Comparison of ENCODE assay signal across 9 cellular contexts in genomic region chr20:330233-331149, GRCh38. TPM values are rescaled to one million over a fixed set of nuclear protein-coding genes. Genes with fewer than 3 reads are reported as not detected.
DNase-seq lines count a peak whose midpoint lies in the region; ATAC-seq and TF ChIP-seq lines count a peak whose summit lies in the region.
"Had no signal": no experiment of that assay in that cellular context is flagged by ENCODE, and none has a peak within 500 bp of the region (broad histone marks: within the 10 kb centered on the region; RNA-seq: fewer than 3 reads in every experiment).

No MANE protein-coding gene starts in this region.

- RAD21 ChIA-PET in HCT116 (lab: Charles Lee; ENCODE audit: low non-redundant PET in 1 of 2, low total read pairs in 2 of 2, uncharacterized antibody in 2 of 2, unreplicated experiment in 2 of 2), result interaction anchor here (0.6 to 0.7 kb wide), 2 partner anchors 17 to 66 kb away, joined by 3 to 5 read pairs; no protein-coding TSS in a partner anchor

- TF ChIP-seq CTCF in HCT116 (IDR thresholded peaks at IDR 0.05 in 2 of 3, conservative IDR thresholded peaks at IDR 0.05 in 1 of 3; ENCODE audit: borderline replicate concordance in 1 of 3, insufficient read depth in 1 of 3, low read depth in 2 of 3, low read length in 2 of 3) (peak in 2 of 3 experiments; percentile 86 to 89; a peak in 4 of 6 replicates), activated B cell treated with CpG ODN at 0.5 μM for 24 hours (IDR thresholded peaks at IDR 0.05) (peak; percentile 15), chondrocyte (IDR thresholded peaks at IDR 0.05) (peak; percentile 93), left lung (IDR thresholded peaks at IDR 0.05) (peak; percentile 82 to 84)

- peak overlapping the region; percentile 7; the same call in 1 of the 2 replicates for H3K4me2 ChIP-seq in HCT116 (ENCODE audit: low read length)

- CTCF ChIA-PET in HCT116 (lab: Charles Lee) (interaction anchor here (0.6 to 1.6 kb wide), 12 partner anchors 9 to 438 kb away, joined by 3 to 5 read pairs (median 4); partner anchors contain the start of gene SLC52A3), activated B cell treated with CpG ODN at 0.5 μM for 24 hours (lab: Charles Lee) (interaction anchor here (0.8 to 3.5 kb wide), 20 partner anchors 11 to 125 kb away, joined by 3 to 24 read pairs (median 3); partner anchors contain the start of genes NRSN2 and ZCCHC3)

- no peak overlapping the region for H3K4me3 ChIP-seq in HCT116 (replicated peaks in 1 of 2; ENCODE audit: low read depth in 1 of 2, low read length in 2 of 2)
- H3K4me3 ChIP-seq in left lung, result no peak overlapping the region

- TF ChIP-seq RAD21 in HCT116 (IDR thresholded peaks at IDR 0.05; ENCODE audit: low read depth), result no peak

- H3K9me3 Mint-ChIP-seq in activated B cell treated with CpG ODN at 0.5 μM for 24 hours, result no peaks in the 10 kb centered on the region
- H3K9me3 Mint-ChIP-seq in chondrocyte (ENCODE audit: low read depth), result no peaks in the 10 kb centered on the region
- H3K9me3 Mint-ChIP-seq: T-helper 1 cell treated with Interleukin-12 subunit alpha and Interleukin-12 subunit beta and Interleukin-4 antibody, amounts not matched to agents 30 μg/mL and 1 μg/mL, for 36 hours had no signal

- H3K27me3 ChIP-seq in HCT116 (ENCODE audit: insufficient read depth, low read length) (no peaks in the 10 kb centered on the region), left lung (peaks cover 0 to 20% of the 10 kb centered on the region in 2 donors)

- H3K27ac Mint-ChIP-seq in activated B cell treated with CpG ODN at 0.5 μM for 24 hours (peak overlapping the region; percentile 61), chondrocyte (ENCODE audit: unreplicated experiment) (peak overlapping the region; percentile 51)
- H3K27ac Mint-ChIP-seq: T-helper 1 cell treated with Interleukin-12 subunit alpha and Interleukin-12 subunit beta and Interleukin-4 antibody, amounts not matched to agents 30 μg/mL and 1 μg/mL, for 36 hours had no signal

- H3K4me3 Mint-ChIP-seq in activated B cell treated with CpG ODN at 0.5 μM for 24 hours (peak overlapping the region; percentile 19), chondrocyte (ENCODE audit: unreplicated experiment) (no peak overlapping the region)
- H3K4me3 Mint-ChIP-seq: T-helper 1 cell treated with Interleukin-12 subunit alpha and Interleukin-12 subunit beta and Interleukin-4 antibody, amounts not matched to agents 30 μg/mL and 1 μg/mL, for 36 hours had no signal

- H3K79me2 ChIP-seq in HCT116 (ENCODE audit: insufficient read depth, low read length), result peaks cover 34% of the 10 kb centered on the region

- ATAC-seq in HCT116, result peak; percentile 41
- ATAC-seq in activated B cell treated with CpG ODN at 0.5 μM for 24 hours (ENCODE audit: low read depth), result peak; percentile 51
- peak; percentile 33 for ATAC-seq in left lung
- no peak for ATAC-seq in HG03108 (IDR thresholded peaks at IDR 0.05; ENCODE audit: unreplicated experiment)

- no peaks in the 10 kb centered on the region for H4K20me1 ChIP-seq in HCT116 (ENCODE audit: insufficient read depth)

- 0 out of 4 replicates have a peak, but pooled peaks cover 0 to 3% of the 10 kb centered on the region in 2 experiments for H3K36me3 ChIP-seq in HCT116 (ENCODE audit: control insufficient read depth in 1 of 2, insufficient read depth in 2 of 2, low read length in 2 of 2)
- no peaks in the 10 kb centered on the region for H3K36me3 ChIP-seq in left lung

- no peak overlapping the region for H3K9ac ChIP-seq in HCT116 (ENCODE audit: low read length)

- intact Hi-C loops in HCT116 (cut with micrococcal nuclease), result no loop called here
- intact Hi-C loops in activated B cell treated with CpG ODN at 0.5 μM for 24 hours (cut with micrococcal nuclease), result loop anchor here (1.0 kb wide), 2 partner anchors 63 to 121 kb away; no protein-coding TSS in a partner anchor
- intact Hi-C loops in left lung (cut with DNase I), result no loop called here

- DNase-seq in COR-L47 (lab: John Stamatoyannopoulos, UW) (peak; percentile 42), HCT116 (ENCODE audit: low read depth, low spot score) (no peak), NCI-H226 (peak; percentile 2), activated B cell treated with CpG ODN at 0.5 μM for 24 hours (peak; percentile 34), chondrocyte (ENCODE audit: low spot score) (no peak), left lung (no peak)
- peak; percentile 40 to 46 for DNase-seq in stimulated activated CD8-positive, alpha-beta memory T cell treated with anti-CD3 and anti-CD28 coated beads, Interleukin-7, amount 100 ng/mL, for 4 hours (ENCODE audit: low read depth in 2 of 2)

- H3K27me3 Mint-ChIP-seq in activated B cell treated with CpG ODN at 0.5 μM for 24 hours (no peaks in the 10 kb centered on the region), chondrocyte (ENCODE audit: low read depth) (no peaks in the 10 kb centered on the region)

- H3K9me2 ChIP-seq in HCT116 (ENCODE audit: insufficient read depth), result no peaks in the 10 kb centered on the region

- POLR2A ChIA-PET in HCT116 (lab: Charles Lee), result no interaction called here
- POLR2A ChIA-PET in activated B cell treated with CpG ODN at 0.5 μM for 24 hours (lab: Charles Lee), result interaction anchor here (0.6 to 1.1 kb wide), 4 partner anchors 31 to 79 kb away, joined by 3 read pairs; partner anchors contain the start of gene ZCCHC3

- H3K36me3 Mint-ChIP-seq in activated B cell treated with CpG ODN at 0.5 μM for 24 hours (ENCODE audit: low read depth) (no peaks in the 10 kb centered on the region), chondrocyte (ENCODE audit: low read depth) (no peaks in the 10 kb centered on the region)

- no peak overlapping the region for H2AFZ ChIP-seq in HCT116 (ENCODE audit: low read depth, low read length, poor library complexity, severe bottlenecking)

- peaks cover 3 to 40% of the 10 kb centered on the region in 2 experiments; a peak in 3 of 4 replicates for H3K4me1 ChIP-seq in HCT116 (ENCODE audit: control insufficient read depth in 1 of 2, insufficient read depth in 2 of 2, low read length in 2 of 2)
- H3K4me1 ChIP-seq in left lung, result peaks cover 11 to 32% of the 10 kb centered on the region in 2 donors

- H3K27ac ChIP-seq in HCT116 (ENCODE audit: low read depth, low read length) (no peak overlapping the region), left lung (no peak overlapping the region)

- no TSS peak for BruUV-seq in HCT116 (replicated peaks; lab: Mats Ljungman, UMichigan)

- H3K4me1 Mint-ChIP-seq in activated B cell treated with CpG ODN at 0.5 μM for 24 hours (peaks cover 33% of the 10 kb centered on the region), chondrocyte (ENCODE audit: low read depth) (peaks cover 34% of the 10 kb centered on the region)

- TF ChIP-seq POLR2A in HCT116 (IDR thresholded peaks at IDR 0.05; ENCODE audit: borderline replicate concordance, extremely low read depth, insufficient read depth, insufficient read length), result no peak

- H3K9me3 ChIP-seq in HCT116 (ENCODE audit: control insufficient read depth in 1 of 2, insufficient read depth in 1 of 2, low read depth in 1 of 2, low read length in 2 of 2) (no peaks in the 10 kb centered on the region), left lung (no peaks in the 10 kb centered on the region)

TF ChIP-seq in HCT116, 20 proteins besides CTCF, POLR2A, EP300 and RAD21:
- TF ChIP-seq ZFX (IDR thresholded peaks at IDR 0.05) (no peak), POLR2AphosphoS5 (IDR thresholded peaks at IDR 0.05; ENCODE audit: low read depth, low read length) (peak; percentile 51), SRF (IDR thresholded peaks at IDR 0.05; ENCODE audit: low read depth) (no peak)

RNA-seq across cellular contexts. Expression of gene SOX12, which starts 5.1 kb away (rescaled TPM):
- 40.4 TPM for total RNA-seq in HCT116 (2021; ENCODE audit: unreplicated experiment)
- 21.0 and 24.0 TPM in 2 replicates for polyA plus RNA-seq in HCT116 (2012)
- total RNA-seq in activated B cell treated with CpG ODN at 0.5 μM for 24 hours, result 6.1 and 6.2 TPM in 2 replicates
- total RNA-seq in chondrocyte, result 34.3 to 40.4 TPM (median 39.6 TPM) in 3 replicates
- 10 to 100 TPM; 14.0 to 18.7 TPM for total RNA-seq in left lung

RNA-seq across cellular contexts. Expression of gene NRSN2, which starts 16.4 kb away (rescaled TPM):
- 1.9 TPM for total RNA-seq in HCT116 (2021; ENCODE audit: unreplicated experiment)
- 2.0 and 2.5 TPM in 2 replicates for polyA plus RNA-seq in HCT116 (2012)
- total RNA-seq in activated B cell treated with CpG ODN at 0.5 μM for 24 hours, result 7.6 and 12.8 TPM in 2 replicates
- 72.1 to 77.1 TPM (median 73.2 TPM) in 3 replicates for total RNA-seq in chondrocyte
- total RNA-seq in left lung, result 10 to 100 TPM; 34.4 to 38.8 TPM

RNA-seq across cellular contexts. Expression of gene ZCCHC3, which starts 33.1 kb away (rescaled TPM):
- total RNA-seq in HCT116 (2021; ENCODE audit: unreplicated experiment) (19.3 TPM), activated B cell treated with CpG ODN at 0.5 μM for 24 hours (25.9 and 28.1 TPM in 2 replicates), chondrocyte (17.2 to 18.6 TPM (median 17.4 TPM) in 3 replicates), left lung (10 to 100 TPM; 11.5 to 15.3 TPM)
- polyA plus RNA-seq in HCT116 (2012), result 12.2 and 13.8 TPM in 2 replicates

RNA-seq across cellular contexts. Expression of gene C20orf96, which starts 39.9 kb away (rescaled TPM):
- total RNA-seq in HCT116 (2021; ENCODE audit: unreplicated experiment) (22.1 TPM), activated B cell treated with CpG ODN at 0.5 μM for 24 hours (5.3 and 5.5 TPM in 2 replicates), chondrocyte (10.8 to 12.1 TPM (median 11.1 TPM) in 3 replicates), left lung (1 to 10 TPM; 6.9 to 8.3 TPM)
- polyA plus RNA-seq in HCT116 (2012), result 16.9 and 18.7 TPM in 2 replicates

RNA-seq across cellular contexts. Expression of gene TRIB3, which starts 50.1 kb away (rescaled TPM):
- total RNA-seq in HCT116 (2021; ENCODE audit: unreplicated experiment) (113 TPM), activated B cell treated with CpG ODN at 0.5 μM for 24 hours (13.3 and 14.0 TPM in 2 replicates), chondrocyte (7.0 to 141 TPM (median 137 TPM) in 3 replicates), left lung (10 to 100 TPM; 19.0 to 28.4 TPM)
- polyA plus RNA-seq in HCT116 (2012), result 184 and 189 TPM in 2 replicates

Comparison
In these comparisons a context has a peak if more than half of its experiments do, and no peak if none do; other contexts are left out.
1. DNase-seq: peak in COR-L47 (single experiment), NCI-H226 (single experiment), activated B cell treated with CpG ODN at 0.5 μM for 24 hours (single experiment) and stimulated activated CD8-positive, alpha-beta memory T cell treated with anti-CD3 and anti-CD28 coated beads, Interleukin-7, amount 100 ng/mL, for 4 hours (2 of 2); none in HCT116 (single experiment), chondrocyte (single experiment) and left lung (0 of 2).
2. CTCF ChIP-seq: peak in every context shown above with its lines; median percentile 93 in chondrocyte; 88 in HCT116; 83 in left lung; 15 in activated B cell treated with CpG ODN at 0.5 μM for 24 hours.